ENCODE assay signal across 8 cellular contexts in the genomic region with DNA sequence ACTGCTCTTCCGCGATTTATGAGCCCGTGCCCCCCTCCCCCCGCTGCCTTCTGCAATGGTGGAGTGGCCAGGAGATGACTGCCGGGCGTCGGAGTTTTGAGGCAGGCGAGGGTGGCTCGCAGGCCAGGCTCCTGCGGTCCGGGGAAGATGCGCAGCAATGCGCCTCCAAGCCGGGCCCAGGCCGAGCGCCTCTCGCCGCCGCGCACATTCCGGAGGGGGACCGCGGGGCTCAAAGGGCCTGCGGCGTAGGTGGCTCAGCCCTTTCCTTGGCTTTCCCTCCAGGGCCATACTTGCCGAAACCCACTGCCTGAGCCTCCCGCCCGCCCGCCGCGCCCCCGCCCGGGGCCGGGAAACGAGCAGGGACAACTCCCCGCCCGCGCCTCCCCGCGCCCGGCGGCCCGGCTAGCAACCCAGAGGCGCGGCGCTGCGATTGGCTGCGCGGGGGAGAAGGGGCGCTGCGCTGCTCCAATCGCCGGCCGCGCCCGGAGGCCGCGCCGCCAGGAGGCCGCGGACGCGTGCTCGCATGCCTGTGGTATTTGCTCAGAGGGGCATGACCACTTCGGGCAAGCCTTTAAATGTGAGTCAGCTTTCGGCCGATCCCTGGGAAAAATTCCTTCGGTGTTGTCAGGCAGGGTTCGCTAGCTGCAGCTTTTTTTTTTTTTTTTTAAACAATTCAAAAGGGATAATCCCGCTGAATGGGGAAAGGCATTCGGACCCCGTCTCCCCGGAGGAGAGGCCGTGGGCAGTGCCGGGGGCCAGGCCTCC.
DNase-seq lines count a peak whose midpoint lies in the region; TF ChIP-seq lines count a peak whose summit lies in the region.

No MANE protein-coding gene starts in this region.

- no peaks in the 10 kb centered on the region for H3K9me3 Mint-ChIP-seq in Calu3 (ENCODE audit: low read depth, unreplicated experiment)

- no peaks in the 10 kb centered on the region for H3K9me3 ChIP-seq in mononuclear cell (ENCODE audit: low read depth, low read length)

- H3K27me3 Mint-ChIP-seq in Calu3 (ENCODE audit: unreplicated experiment): peaks cover 61% of the 10 kb centered on the region

- H3K4me1 Mint-ChIP-seq in Calu3 (ENCODE audit: low read depth, unreplicated experiment): peaks cover 24% of the 10 kb centered on the region

- BruUV-seq in Calu3 (replicated peaks; lab: Mats Ljungman, UMichigan): TSS peak; percentile 64

- no peaks in the 10 kb centered on the region for H3K36me3 ChIP-seq in H7 (replicated peaks; ENCODE audit: control insufficient read depth, insufficient read depth, low read length)

- peaks cover 28% of the 10 kb centered on the region for H3K4me1 ChIP-seq in mononuclear cell (ENCODE audit: insufficient read depth, low read length)

- no peak for TF ChIP-seq CTCF in Calu3 (IDR thresholded peaks at IDR 0.05; ENCODE audit: unreplicated experiment)
- no peak for TF ChIP-seq CTCF in epithelial cell of proximal tubule (conservative IDR thresholded peaks at IDR 0.05; ENCODE audit: low read depth, low read length)

- H3K27ac Mint-ChIP-seq in Calu3 (ENCODE audit: unreplicated experiment): peak overlapping the region; percentile 95

- peak overlapping the region; percentile 68 for H3K4me3 Mint-ChIP-seq in Calu3 (ENCODE audit: low read depth, unreplicated experiment)

- H3K36me3 Mint-ChIP-seq in Calu3 (ENCODE audit: insufficient read depth, unreplicated experiment): peaks cover 15% of the 10 kb centered on the region

- DNase-seq in Calu3 (peak; percentile 94), H7 (peak; percentile 98), NCI-H226 (peak; percentile 98), epithelial cell of proximal tubule (ENCODE audit: low read depth) (peak; percentile 92), SHP77 treated with DMSO at 0.1 percent for 48 hours (lab: John Stamatoyannopoulos, UW) (no peak)
- DNase-seq in activated T-cell treated with anti-CD3 and anti-CD28 coated beads, Interleukin-2, amount 50 U/mL, for 1 hour: peak; percentile 79
- DNase-seq in stimulated activated CD8-positive, alpha-beta memory T cell treated with anti-CD3 and anti-CD28 coated beads, Interleukin-15, amount 100 ng/mL, for 24 hours (ENCODE audit: low read depth): peak; percentile 55

- H3K4me3 ChIP-seq in H7 (ENCODE audit: insufficient read depth, low read depth, low read length) (peak overlapping the region; percentile 27), epithelial cell of proximal tubule (ENCODE audit: low read depth, low read length) (peak overlapping the region; percentile 46), mononuclear cell (ENCODE audit: low read length) (peak overlapping the region; percentile 24)

- no peaks in the 10 kb centered on the region for H3K27me3 ChIP-seq in H7 (ENCODE audit: control insufficient read depth, insufficient read depth, low read length)
- peaks cover 5% of the 10 kb centered on the region for H3K27me3 ChIP-seq in mononuclear cell (ENCODE audit: insufficient read depth, low read length)

- intact Hi-C loops in Calu3 (cut with micrococcal nuclease; ENCODE audit: unreplicated experiment): no loop called here

- CTCF ChIA-PET in Calu3 (lab: Charles Lee): interaction anchor here (0.6 to 3.6 kb wide), 9 partner anchors 21 to 1933 kb away, joined by 3 to 24 read pairs (median 4); no protein-coding TSS in a partner anchor
